16 cellular contexts compared by ENCODE assay signal in the genomic region with DNA sequence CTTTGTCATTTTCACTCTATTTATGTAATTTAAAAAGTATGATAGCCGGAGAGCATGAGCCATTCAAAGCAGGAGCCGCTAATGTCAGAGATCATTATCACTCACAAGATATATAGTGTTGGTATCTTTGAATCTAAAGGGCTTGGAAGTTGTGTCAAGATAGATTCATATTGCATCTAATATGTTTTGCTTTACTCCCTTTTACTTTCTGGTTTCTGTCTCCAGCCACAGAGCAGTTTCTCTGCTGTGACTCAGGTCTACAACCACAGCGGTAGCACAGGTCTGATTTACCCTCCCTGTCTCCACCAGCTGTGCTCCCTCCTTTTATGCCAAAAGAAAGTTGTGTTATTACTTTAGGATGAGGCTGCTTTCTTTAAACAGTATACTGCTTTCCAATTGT.
DNase-seq lines count a peak whose midpoint lies in the region; ATAC-seq and TF ChIP-seq lines count a peak whose summit lies in the region.
"Had no signal": no experiment of that assay in that cellular context is flagged by ENCODE, and none has a peak within 500 bp of the region (broad histone marks: within the 10 kb centered on the region; RNA-seq: fewer than 3 reads in every experiment).

No MANE protein-coding gene starts in this region.

- H3K27me3 Mint-ChIP-seq in CD8-positive, alpha-beta T cell (ENCODE audit: low read depth), result no peaks in the 10 kb centered on the region
- no peaks in the 10 kb centered on the region for H3K27me3 Mint-ChIP-seq in activated T-helper 2 cell treated with anti-CD3 and anti-CD28 coated beads, Interferon-gamma antibody, Interleukin-2, Interleukin-4, amounts not matched to agents 10 μg/mL and 5 μg/mL and 100 μg/mL, durations not matched to agents 14 hours and 24 hours and 36 hours (ENCODE audit: low read depth)
- H3K27me3 Mint-ChIP-seq: stimulated activated naive CD8-positive, alpha-beta T cell treated with anti-CD3 and anti-CD28 coated beads, Interleukin-15, Interleukin-2, amounts not matched to agents 100 ng/mL and 50 ng/mL, for 24 hours had no signal

- no peak overlapping the region for H3K4me3 ChIP-seq in CD8-positive, alpha-beta T cell (ENCODE audit: low read depth, low read length)
- no peak overlapping the region for H3K4me3 ChIP-seq in Peyer's patch
- H3K4me3 ChIP-seq: BLaER1 treated with 17β-estradiol and CSF1 and Interleukin-3, amounts not matched to agents 10 nM and 100 nM; body of pancreas had no signal

- POLR2A ChIA-PET in CD8-positive, alpha-beta T cell (lab: Charles Lee), result no interaction called here

- no peaks in the 10 kb centered on the region for H3K9me3 ChIP-seq in CD8-positive, alpha-beta T cell (ENCODE audit: low read length)
- no peaks in the 10 kb centered on the region for H3K9me3 ChIP-seq in Peyer's patch
- H3K9me3 ChIP-seq: BLaER1 treated with 17β-estradiol and CSF1 and Interleukin-3, amounts not matched to agents 10 nM and 100 nM; body of pancreas had no signal

- H3K27ac ChIP-seq in CD8-positive, alpha-beta T cell (ENCODE audit: low read depth, low read length), result no peak overlapping the region
- H3K27ac ChIP-seq in Peyer's patch, result no peak overlapping the region
- H3K27ac ChIP-seq: BLaER1 treated with 17β-estradiol and CSF1 and Interleukin-3, amounts not matched to agents 10 nM and 100 nM; body of pancreas; HL-60 had no signal

- CTCF ChIA-PET in CD8-positive, alpha-beta T cell (lab: Charles Lee), result interaction anchor here (1.2 kb wide), 1 partner anchor 108 kb away, joined by 3 read pairs; no protein-coding TSS in a partner anchor

- H3K4me3 Mint-ChIP-seq in CD8-positive, alpha-beta T cell, result no peak overlapping the region
- H3K4me3 Mint-ChIP-seq in activated T-helper 2 cell treated with anti-CD3 and anti-CD28 coated beads, Interferon-gamma antibody, Interleukin-2, Interleukin-4, amounts not matched to agents 10 μg/mL and 5 μg/mL and 100 μg/mL, durations not matched to agents 14 hours and 24 hours and 36 hours (ENCODE audit: low read depth), result no peak overlapping the region
- H3K4me3 Mint-ChIP-seq: stimulated activated naive CD8-positive, alpha-beta T cell treated with anti-CD3 and anti-CD28 coated beads, Interleukin-15, Interleukin-2, amounts not matched to agents 100 ng/mL and 50 ng/mL, for 24 hours had no signal

- H3K4me1 ChIP-seq in CD8-positive, alpha-beta T cell (ENCODE audit: insufficient read depth, low read length), result no peaks in the 10 kb centered on the region
- H3K4me1 ChIP-seq in Peyer's patch, result no peaks in the 10 kb centered on the region
- H3K4me1 ChIP-seq: body of pancreas had no signal

- TF ChIP-seq CTCF in CD8-positive, alpha-beta T cell (IDR thresholded peaks at IDR 0.05), result no peak
- TF ChIP-seq CTCF in Peyer's patch (IDR thresholded peaks at IDR 0.05), result no peak

- peak overlapping the region; percentile 49 for H3K27ac Mint-ChIP-seq in CD8-positive, alpha-beta T cell
- H3K27ac Mint-ChIP-seq in activated T-helper 2 cell treated with anti-CD3 and anti-CD28 coated beads, Interferon-gamma antibody, Interleukin-2, Interleukin-4, amounts not matched to agents 10 μg/mL and 5 μg/mL and 100 μg/mL, durations not matched to agents 14 hours and 24 hours and 36 hours, result no peak overlapping the region
- H3K27ac Mint-ChIP-seq: stimulated activated naive CD8-positive, alpha-beta T cell treated with anti-CD3 and anti-CD28 coated beads, Interleukin-15, Interleukin-2, amounts not matched to agents 100 ng/mL and 50 ng/mL, for 24 hours had no signal

- no peak for TF ChIP-seq POLR2A in Peyer's patch (IDR thresholded peaks at IDR 0.05)

- no peaks in the 10 kb centered on the region for H3K9me3 Mint-ChIP-seq in CD8-positive, alpha-beta T cell
- no peaks in the 10 kb centered on the region for H3K9me3 Mint-ChIP-seq in activated T-helper 2 cell treated with anti-CD3 and anti-CD28 coated beads, Interferon-gamma antibody, Interleukin-2, Interleukin-4, amounts not matched to agents 10 μg/mL and 5 μg/mL and 100 μg/mL, durations not matched to agents 14 hours and 24 hours and 36 hours
- H3K9me3 Mint-ChIP-seq: stimulated activated naive CD8-positive, alpha-beta T cell treated with anti-CD3 and anti-CD28 coated beads, Interleukin-15, Interleukin-2, amounts not matched to agents 100 ng/mL and 50 ng/mL, for 24 hours had no signal

- intact Hi-C loops in CD8-positive, alpha-beta T cell (cut with DNase I, micrococcal nuclease), result no loop called here
- intact Hi-C loops in activated T-helper 2 cell treated with anti-CD3 and anti-CD28 coated beads, Interferon-gamma antibody, Interleukin-2, Interleukin-4, amounts not matched to agents 10 μg/mL and 5 μg/mL and 100 μg/mL, durations not matched to agents 14 hours and 24 hours and 36 hours (cut with micrococcal nuclease), result no loop called here

- peaks cover 6% of the 10 kb centered on the region for H3K36me3 ChIP-seq in CD8-positive, alpha-beta T cell (ENCODE audit: insufficient read depth, low read length)
- H3K36me3 ChIP-seq in Peyer's patch, result no peaks in the 10 kb centered on the region

- H3K36me3 Mint-ChIP-seq in CD8-positive, alpha-beta T cell, result peaks cover 46% of the 10 kb centered on the region
- H3K36me3 Mint-ChIP-seq in activated T-helper 2 cell treated with anti-CD3 and anti-CD28 coated beads, Interferon-gamma antibody, Interleukin-2, Interleukin-4, amounts not matched to agents 10 μg/mL and 5 μg/mL and 100 μg/mL, durations not matched to agents 14 hours and 24 hours and 36 hours (ENCODE audit: low read depth), result peaks cover 29% of the 10 kb centered on the region

- no peak for DNase-seq in CD8-positive, alpha-beta T cell
- DNase-seq in amniotic epithelial cell (ENCODE audit: low read depth) (peak; percentile 83), Peyer's patch (no peak), cortex of kidney (lab: John Stamatoyannopoulos, UW) (no peak), NCI-H2171 treated with DMSO at 0.1 percent for 48 hours (lab: John Stamatoyannopoulos, UW) (no peak)
- no peak for DNase-seq in activated T-helper 2 cell treated with anti-CD3 and anti-CD28 coated beads, Interferon-gamma antibody, Interleukin-2, Interleukin-4, amounts not matched to agents 10 μg/mL and 5 μg/mL and 100 μg/mL, durations not matched to agents 14 hours and 24 hours and 36 hours (ENCODE audit: low spot score)
- DNase-seq: body of pancreas, GDM1, HCEC 1CT, hippocampal formation, PC-3 had no signal

- peaks cover 9% of the 10 kb centered on the region for H3K4me1 Mint-ChIP-seq in CD8-positive, alpha-beta T cell (ENCODE audit: low read depth)
- H3K4me1 Mint-ChIP-seq in activated T-helper 2 cell treated with anti-CD3 and anti-CD28 coated beads, Interferon-gamma antibody, Interleukin-2, Interleukin-4, amounts not matched to agents 10 μg/mL and 5 μg/mL and 100 μg/mL, durations not matched to agents 14 hours and 24 hours and 36 hours (ENCODE audit: low read depth), result peaks cover 6% of the 10 kb centered on the region

- no peak for ATAC-seq in CD8-positive, alpha-beta T cell
- ATAC-seq in GM18909 (IDR thresholded peaks at IDR 0.05; ENCODE audit: poor library complexity, unreplicated experiment) (peak; percentile 57), HG03097 (IDR thresholded peaks at IDR 0.05; ENCODE audit: low FRiP score, unreplicated experiment) (peak; percentile 73)
- ATAC-seq: body of pancreas, PC-3 had no signal

- no peaks in the 10 kb centered on the region for H3K27me3 ChIP-seq in CD8-positive, alpha-beta T cell (ENCODE audit: insufficient read depth, low read length)
- no peaks in the 10 kb centered on the region for H3K27me3 ChIP-seq in Peyer's patch
- H3K27me3 ChIP-seq: BLaER1 treated with 17β-estradiol and CSF1 and Interleukin-3, amounts not matched to agents 10 nM and 100 nM; body of pancreas had no signal
